In the genomic region with DNA sequence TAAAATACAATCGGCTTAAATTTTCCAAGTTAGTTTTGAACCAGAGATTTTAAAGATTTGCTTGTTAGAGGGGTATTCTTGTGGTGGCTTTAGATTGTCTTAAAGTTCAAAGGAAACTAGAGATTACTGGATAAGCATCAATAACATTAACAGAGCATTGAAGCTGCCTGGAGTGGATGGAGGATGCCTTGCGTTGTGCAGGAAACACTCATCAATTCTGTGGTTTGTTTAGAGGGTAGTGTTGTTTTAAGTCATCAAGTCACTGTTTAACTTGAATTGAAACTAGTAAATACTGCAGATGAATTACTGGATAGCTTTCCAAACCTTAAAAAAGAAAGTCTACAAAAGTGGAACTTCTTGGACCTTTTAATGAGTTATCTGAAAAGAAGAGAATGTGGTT, we compare ENCODE assay signal across 9 cellular contexts.
DNase-seq lines count a peak whose midpoint lies in the region; ATAC-seq and TF ChIP-seq lines count a peak whose summit lies in the region.
"Had no signal": no experiment of that assay in that cellular context is flagged by ENCODE, and none has a peak within 500 bp of the region (broad histone marks: within the 10 kb centered on the region; RNA-seq: fewer than 3 reads in every experiment).

No MANE protein-coding gene starts in this region.

- no peaks in the 10 kb centered on the region for H3F3A ChIP-seq in neural progenitor cell (ENCODE audit: low read depth)

- no peaks in the 10 kb centered on the region for H3K9me3 ChIP-seq in neural progenitor cell (ENCODE audit: low read depth)
- H3K9me3 ChIP-seq in right atrium auricular region = peaks cover 0 to 5% of the 10 kb centered on the region in 2 donors

- no peak overlapping the region for H3K9ac ChIP-seq in neural progenitor cell

- H4K20me1 ChIP-seq in neural progenitor cell (ENCODE audit: low read depth) = no peaks in the 10 kb centered on the region

- no peaks in the 10 kb centered on the region for H3K27me3 Mint-ChIP-seq in activated naive CD8-positive, alpha-beta T cell treated with anti-CD3 and anti-CD28 coated beads, Interleukin-2, amount 50 U/mL, for 24 hours
- peaks cover 1% of the 10 kb centered on the region for H3K27me3 Mint-ChIP-seq in neural progenitor cell (ENCODE audit: insufficient read depth, low read depth)

- H3K27ac ChIP-seq in neural progenitor cell = no peak overlapping the region
- no peak overlapping the region for H3K27ac ChIP-seq in right atrium auricular region

- H3K27ac Mint-ChIP-seq in activated naive CD8-positive, alpha-beta T cell treated with anti-CD3 and anti-CD28 coated beads, Interleukin-2, amount 50 U/mL, for 24 hours = peak overlapping the region; percentile 99
- H3K27ac Mint-ChIP-seq in neural progenitor cell = no peak overlapping the region

- H3K36me3 ChIP-seq in neural progenitor cell (no peaks in the 10 kb centered on the region), right atrium auricular region (peaks cover 14% of the 10 kb centered on the region)

- H3K4me2 ChIP-seq in neural progenitor cell = no peak overlapping the region

- peaks cover 65% of the 10 kb centered on the region for H3K36me3 Mint-ChIP-seq in activated naive CD8-positive, alpha-beta T cell treated with anti-CD3 and anti-CD28 coated beads, Interleukin-2, amount 50 U/mL, for 24 hours (ENCODE audit: low read depth)
- peaks cover 12% of the 10 kb centered on the region for H3K36me3 Mint-ChIP-seq in neural progenitor cell

- ATAC-seq in GM18499 (IDR thresholded peaks at IDR 0.05; ENCODE audit: insufficient read depth, unreplicated experiment) = peak; percentile 64
- ATAC-seq in GM21381 (IDR thresholded peaks at IDR 0.05; ENCODE audit: unreplicated experiment) = peak; percentile 63
- peak; percentile 67 for ATAC-seq in HG03196 (IDR thresholded peaks at IDR 0.05; ENCODE audit: unreplicated experiment)
- peak; percentile 63 for ATAC-seq in activated naive CD8-positive, alpha-beta T cell treated with anti-CD3 and anti-CD28 coated beads, Interleukin-2, amount 50 U/mL, for 24 hours

- H3K79me2 ChIP-seq in neural progenitor cell (ENCODE audit: low read depth) = peaks cover 3% of the 10 kb centered on the region

- TF ChIP-seq CTCF in neural progenitor cell (IDR thresholded peaks at IDR 0.05) = no peak
- no peak for TF ChIP-seq CTCF in right atrium auricular region (IDR thresholded peaks at IDR 0.05)

- no peak for DNase-seq in activated naive CD8-positive, alpha-beta T cell treated with anti-CD3 and anti-CD28 coated beads, Interleukin-2, amount 50 U/mL, for 24 hours
- DNase-seq in neural progenitor cell (ENCODE audit: low spot score) (no peak), right atrium auricular region (ENCODE audit: low spot score) (no peak), NCI-H2227 (lab: John Stamatoyannopoulos, UW; ENCODE audit: unreplicated experiment) (no peak), NCI-H2107 (lab: John Stamatoyannopoulos, UW) (no peak)
- DNase-seq: small intestine had no signal

- H2AFZ ChIP-seq in neural progenitor cell (replicated peaks) = no peak overlapping the region

- H3K4me1 Mint-ChIP-seq in activated naive CD8-positive, alpha-beta T cell treated with anti-CD3 and anti-CD28 coated beads, Interleukin-2, amount 50 U/mL, for 24 hours = peaks cover 72% of the 10 kb centered on the region
- H3K4me1 Mint-ChIP-seq in neural progenitor cell = peaks cover 1% of the 10 kb centered on the region

- H3K4me1 ChIP-seq in neural progenitor cell = no peaks in the 10 kb centered on the region
- H3K4me1 ChIP-seq in right atrium auricular region = peaks cover 0 to 25% of the 10 kb centered on the region in 2 donors

- H3K4me3 Mint-ChIP-seq in activated naive CD8-positive, alpha-beta T cell treated with anti-CD3 and anti-CD28 coated beads, Interleukin-2, amount 50 U/mL, for 24 hours = peak overlapping the region; percentile 73
- no peak overlapping the region for H3K4me3 Mint-ChIP-seq in neural progenitor cell

- H3K27me3 ChIP-seq in neural progenitor cell (no peaks in the 10 kb centered on the region), right atrium auricular region (no peaks in the 10 kb centered on the region)

- H3K9me3 Mint-ChIP-seq in activated naive CD8-positive, alpha-beta T cell treated with anti-CD3 and anti-CD28 coated beads, Interleukin-2, amount 50 U/mL, for 24 hours = no peaks in the 10 kb centered on the region
- H3K9me3 Mint-ChIP-seq in neural progenitor cell = peaks cover 8% of the 10 kb centered on the region

- no peak overlapping the region for H3K4me3 ChIP-seq in neural progenitor cell
- H3K4me3 ChIP-seq in right atrium auricular region = no peak overlapping the region
